1 cellular context compared by ENCODE assay signal in genomic region chr7:95840953-95841950, GRCh38.
TF ChIP-seq lines count a peak whose summit lies in the region.

No MANE protein-coding gene starts in this region.

TF ChIP-seq in WTC11, 78 proteins besides CTCF, POLR2A, EP300 and RAD21 (continued from another document):
- no peak for TF ChIP-seq ZNF671 (CRISPR knock-in tag; IDR thresholded peaks at IDR 0.05)
- TF ChIP-seq ZNF232 (CRISPR knock-in tag; IDR thresholded peaks at IDR 0.05), result no peak
TF ChIP-seq in WTC11: peak in this region for 0.
